Comparison of ENCODE assay signal across 32 cellular contexts in the genomic region with DNA sequence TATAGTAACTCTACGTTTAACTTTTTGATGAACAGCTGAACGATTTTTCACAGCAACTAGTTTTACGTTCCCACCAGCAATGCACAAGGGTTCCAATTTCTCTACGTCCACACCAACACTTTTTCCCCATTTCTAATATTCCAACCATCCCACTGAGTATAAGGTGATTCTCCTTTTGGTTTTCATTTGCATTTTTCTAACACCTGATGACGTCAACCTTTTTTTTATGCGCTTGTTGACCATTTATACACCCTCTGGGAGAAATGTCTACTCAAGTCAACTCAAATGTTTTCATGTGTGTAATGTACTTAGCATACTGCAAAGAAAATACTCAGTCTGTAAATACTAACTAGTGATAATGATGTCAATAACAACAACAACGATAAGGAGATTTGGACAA.
"Had no signal": no experiment of that assay in that cellular context is flagged by ENCODE, and none has a peak within 500 bp of the region (broad histone marks: within the 10 kb centered on the region; RNA-seq: fewer than 3 reads in every experiment).

No MANE protein-coding gene starts in this region.

- H3K36me3 ChIP-seq: adrenal gland, brain microvascular endothelial cell, breast epithelium had no signal

- FAIRE-seq: astrocyte, colon, TTC549 had no signal

- DNase-seq: activated B cell treated with CpG ODN at 0.5 μM for 24 hours; activated CD4-positive, alpha-beta memory T cell treated with anti-CD3 and anti-CD28 coated beads for 36 hours; activated CD4-positive, alpha-beta T cell treated with anti-CD3 and anti-CD28 coated beads for 4 hours; activated CD4-positive, alpha-beta T cell treated with anti-CD3 and anti-CD28 coated beads, Interleukin-2, amount 10 ng/mL, durations not matched to agents 24 days and 14 days; activated CD4-positive, alpha-beta T cell treated with anti-CD3 and anti-CD28 coated beads, Interleukin-2, amount 50 U/mL, for 1 hour; activated CD4-positive, alpha-beta T cell treated with anti-CD3 and anti-CD28 coated beads, Interleukin-2, amount 50 U/mL, for 4 hours; activated CD4-positive, CD25-positive, alpha-beta regulatory T cell treated with anti-CD3 and anti-CD28 coated beads, Interleukin-2, amount 50 U/mL, for 72 hours; activated CD8-positive, alpha-beta memory T cell treated with anti-CD3 and anti-CD28 coated beads, Interleukin-2, amount 50 U/mL, for 4 hours; activated CD8-positive, alpha-beta T cell treated with anti-CD3 and anti-CD28 coated beads for 36 hours; activated effector memory CD4-positive, alpha-beta T cell treated with anti-CD3 and anti-CD28 coated beads, Interleukin-2, amount 50 U/mL, for 16 hours; activated gamma-delta T cell treated with Interleukin-2 at 50 U/mL for 16 hours; activated naive CD4-positive, alpha-beta T cell; activated naive CD4-positive, alpha-beta T cell treated with anti-CD3 and anti-CD28 coated beads for 36 hours; activated naive CD4-positive, alpha-beta T cell treated with anti-CD3 and anti-CD28 coated beads, Interleukin-2, amount 50 U/mL, for 16 hours; activated naive CD8-positive, alpha-beta T cell treated with anti-CD3 and anti-CD28 coated beads for 36 hours; activated T-cell treated with anti-CD3 and anti-CD28 coated beads for 4 hours; activated T-cell treated with anti-CD3 and anti-CD28 coated beads, Interleukin-2, amount 50 U/mL, for 1 hour; activated T-cell treated with anti-CD3 and anti-CD28 coated beads, Interleukin-2, amount 50 U/mL, for 4 hours; activated T-cell treated with anti-CD3 and anti-CD28 coated beads, Interleukin-2, amount 50 U/mL, for 72 hours; adrenal gland; amniotic stem cell; aorta; body of pancreas; brain microvascular endothelial cell; central memory CD4-positive, alpha-beta T cell; T-helper 2 cell; T-helper 9 cell had no signal

- H3K9me3 ChIP-seq: adrenal gland, body of pancreas, breast epithelium had no signal

- H3K27me3 ChIP-seq: adrenal gland, body of pancreas, brain microvascular endothelial cell, breast epithelium had no signal

- H3K4me1 ChIP-seq: body of pancreas, breast epithelium had no signal

- H3K4me3 ChIP-seq: adrenal gland, body of pancreas, breast epithelium had no signal

- H3K27ac ChIP-seq: adrenal gland, body of pancreas, brain microvascular endothelial cell, breast epithelium, VCaP had no signal
